ENCODE assay signal across 1 cellular context in genomic region chr2:145253492-145253891, GRCh38.
TF ChIP-seq lines count a peak whose summit lies in the region.

No MANE protein-coding gene starts in this region.

TF ChIP-seq in GM23338, 12 proteins besides CTCF, POLR2A, EP300 and RAD21 (continued from another document):
- TF ChIP-seq ZNF331 (CRISPR knock-in tag; IDR thresholded peaks at IDR 0.05; ENCODE audit: low read depth), result no peak
- no peak for TF ChIP-seq CREB1 (CRISPR knock-in tag; IDR thresholded peaks at IDR 0.05; ENCODE audit: low read depth)
TF ChIP-seq in GM23338: peak in this region for 0.
